Comparison of ENCODE assay signal across 8 cellular contexts in the genomic region with DNA sequence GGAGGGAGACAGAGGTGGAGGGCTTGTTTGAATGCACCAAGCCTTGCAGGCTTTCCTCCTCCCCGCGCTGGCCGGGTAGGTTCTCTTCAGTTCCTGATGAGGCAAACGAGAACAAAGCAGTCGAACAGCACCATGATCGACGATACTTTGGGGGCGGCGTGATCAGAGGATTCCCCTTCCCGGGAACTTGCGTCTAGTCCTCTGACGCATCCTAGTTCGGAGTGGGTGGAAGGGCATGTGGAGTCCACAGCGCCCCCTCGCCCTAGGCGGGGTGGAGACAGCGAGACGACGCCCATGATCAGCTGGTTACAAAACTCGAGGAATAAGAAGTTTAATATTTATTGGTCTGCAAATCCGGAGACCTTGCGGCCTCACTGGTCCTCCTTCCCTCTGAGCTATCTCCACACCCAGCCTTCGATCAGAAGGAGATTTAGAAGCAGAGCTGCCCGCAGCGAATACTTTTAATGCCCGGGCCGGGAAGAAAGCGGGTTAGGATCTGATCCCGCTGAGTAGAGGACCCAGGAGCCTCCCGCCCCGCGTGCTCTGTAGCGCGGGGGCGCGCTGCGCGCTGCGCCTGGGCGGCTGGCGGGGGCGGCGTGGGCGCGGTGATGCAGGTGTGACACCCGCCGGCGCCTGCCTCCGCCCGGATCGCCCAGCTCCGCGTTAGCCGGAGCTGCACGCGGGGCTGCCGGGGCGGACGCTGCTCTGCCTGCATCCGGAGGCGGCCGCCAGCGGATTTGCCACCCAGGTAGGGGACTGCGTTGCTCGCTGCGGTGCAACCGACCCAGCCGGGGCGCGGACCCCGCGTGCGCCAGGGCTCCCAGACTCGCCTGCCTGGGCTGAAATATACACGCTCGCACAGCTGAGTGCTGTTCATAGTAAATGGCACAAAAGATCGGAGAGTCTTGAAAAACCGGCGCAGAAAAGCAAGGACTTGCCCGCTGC. TPM values are rescaled to one million over a fixed set of nuclear protein-coding genes. Genes with fewer than 3 reads are reported as not detected.
DNase-seq lines count a peak whose midpoint lies in the region; ATAC-seq and TF ChIP-seq lines count a peak whose summit lies in the region.

A gene with protein sequence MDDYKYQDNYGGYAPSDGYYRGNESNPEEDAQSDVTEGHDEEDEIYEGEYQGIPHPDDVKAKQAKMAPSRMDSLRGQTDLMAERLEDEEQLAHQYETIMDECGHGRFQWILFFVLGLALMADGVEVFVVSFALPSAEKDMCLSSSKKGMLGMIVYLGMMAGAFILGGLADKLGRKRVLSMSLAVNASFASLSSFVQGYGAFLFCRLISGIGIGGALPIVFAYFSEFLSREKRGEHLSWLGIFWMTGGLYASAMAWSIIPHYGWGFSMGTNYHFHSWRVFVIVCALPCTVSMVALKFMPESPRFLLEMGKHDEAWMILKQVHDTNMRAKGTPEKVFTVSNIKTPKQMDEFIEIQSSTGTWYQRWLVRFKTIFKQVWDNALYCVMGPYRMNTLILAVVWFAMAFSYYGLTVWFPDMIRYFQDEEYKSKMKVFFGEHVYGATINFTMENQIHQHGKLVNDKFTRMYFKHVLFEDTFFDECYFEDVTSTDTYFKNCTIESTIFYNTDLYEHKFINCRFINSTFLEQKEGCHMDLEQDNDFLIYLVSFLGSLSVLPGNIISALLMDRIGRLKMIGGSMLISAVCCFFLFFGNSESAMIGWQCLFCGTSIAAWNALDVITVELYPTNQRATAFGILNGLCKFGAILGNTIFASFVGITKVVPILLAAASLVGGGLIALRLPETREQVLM (plus strand): TSS at position 642 of the 945 bp plus-strand sequence. CDS start 126,007 bp downstream, outside the sequence.

- peak; percentile 47 for ATAC-seq in GM19467 (IDR thresholded peaks at IDR 0.05; ENCODE audit: unreplicated experiment)
- peak; percentile 85 for ATAC-seq in effector memory CD8-positive, alpha-beta T cell (replicated peaks)

- H3K36me3 ChIP-seq in BE2C (no peaks in the 10 kb centered on the region), mesodermal cell (ENCODE audit: control insufficient read depth, insufficient read depth, low read length) (no peaks in the 10 kb centered on the region)

- DNase-seq in BE2C, result peak; percentile 24
- peak; percentile 61 for DNase-seq in NCI-H1092 treated with DMSO at 0.1 percent for 48 hours (lab: John Stamatoyannopoulos, UW)
- DNase-seq in activated CD4-positive, alpha-beta memory T cell treated with anti-CD3 and anti-CD28 coated beads for 36 hours, result peak; percentile 65
- DNase-seq in effector memory CD8-positive, alpha-beta T cell, result peak; percentile 13 to 21 (median 14)
- peak; percentile 8 for DNase-seq in stimulated activated CD8-positive, alpha-beta memory T cell treated with anti-CD3 and anti-CD28 coated beads, Interleukin-7, amount 100 ng/mL, for 24 hours (ENCODE audit: low read depth)
- no peak for DNase-seq in NCI-H226

- intact Hi-C loops in activated CD4-positive, alpha-beta memory T cell treated with anti-CD3 and anti-CD28 coated beads for 36 hours (cut with micrococcal nuclease), result no loop called here

- no peak within 1 kb of the TSS for H3K27ac ChIP-seq in mesodermal cell (ENCODE audit: low read depth, low read length, severe bottlenecking)

- peak; percentile 20; the same call in 1 of the 2 replicates for TF ChIP-seq CTCF in BE2C (IDR thresholded peaks at IDR 0.05; ENCODE audit: low read depth, low read length)

- H3K27me3 ChIP-seq in BE2C, result peaks cover 91% of the 10 kb centered on the region

- H3K36me3 Mint-ChIP-seq in activated CD4-positive, alpha-beta memory T cell treated with anti-CD3 and anti-CD28 coated beads for 36 hours, result no peaks in the 10 kb centered on the region
- peaks cover 4% of the 10 kb centered on the region for H3K36me3 Mint-ChIP-seq in effector memory CD8-positive, alpha-beta T cell (ENCODE audit: insufficient read depth)

- peaks cover 15% of the 10 kb centered on the region for H3K4me1 Mint-ChIP-seq in activated CD4-positive, alpha-beta memory T cell treated with anti-CD3 and anti-CD28 coated beads for 36 hours (ENCODE audit: low read depth)
- H3K4me1 Mint-ChIP-seq in effector memory CD8-positive, alpha-beta T cell (ENCODE audit: low read depth in 2 of 2), result peaks cover 18 to 22% of the 10 kb centered on the region in 2 donors

- CTCF ChIA-PET in activated CD4-positive, alpha-beta memory T cell treated with anti-CD3 and anti-CD28 coated beads for 36 hours (lab: Charles Lee), result interaction anchor here (0.7 to 1.4 kb wide), 7 partner anchors 11 to 145 kb away, joined by 3 to 5 read pairs (median 3); no protein-coding TSS in a partner anchor

- H3K4me1 ChIP-seq in BE2C (no peaks in the 10 kb centered on the region), mesodermal cell (ENCODE audit: control insufficient read depth, insufficient read depth, low read length, poor library complexity, severe bottlenecking) (peaks cover 3% of the 10 kb centered on the region)

- peaks cover 54% of the 10 kb centered on the region for H3K27me3 Mint-ChIP-seq in activated CD4-positive, alpha-beta memory T cell treated with anti-CD3 and anti-CD28 coated beads for 36 hours
- peaks cover 88 to 92% of the 10 kb centered on the region in 2 donors for H3K27me3 Mint-ChIP-seq in effector memory CD8-positive, alpha-beta T cell

- H3K27ac Mint-ChIP-seq in activated CD4-positive, alpha-beta memory T cell treated with anti-CD3 and anti-CD28 coated beads for 36 hours, result no peak within 1 kb of the TSS
- peak within 1 kb of the TSS in 1 of 2 donors; percentile 11 for H3K27ac Mint-ChIP-seq in effector memory CD8-positive, alpha-beta T cell

- H3K9me3 Mint-ChIP-seq in activated CD4-positive, alpha-beta memory T cell treated with anti-CD3 and anti-CD28 coated beads for 36 hours, result no peaks in the 10 kb centered on the region
- H3K9me3 Mint-ChIP-seq in effector memory CD8-positive, alpha-beta T cell, result no peaks in the 10 kb centered on the region

- H3K9me3 ChIP-seq in BE2C (no peaks in the 10 kb centered on the region), mesodermal cell (ENCODE audit: control insufficient read depth, low read length) (no peaks in the 10 kb centered on the region)

- peak within 1 kb of the TSS; percentile 71 for H3K4me3 Mint-ChIP-seq in activated CD4-positive, alpha-beta memory T cell treated with anti-CD3 and anti-CD28 coated beads for 36 hours
- peak within 1 kb of the TSS; percentile 78 to 81 for H3K4me3 Mint-ChIP-seq in effector memory CD8-positive, alpha-beta T cell

- POLR2A ChIA-PET in activated CD4-positive, alpha-beta memory T cell treated with anti-CD3 and anti-CD28 coated beads for 36 hours (lab: Charles Lee), result no interaction called here

- H3K4me3 ChIP-seq in BE2C (ENCODE audit: low read depth, low read length), result peak within 1 kb of the TSS; percentile 28
- H3K4me3 ChIP-seq in mesodermal cell (ENCODE audit: extremely low read depth, insufficient read depth, low read length, poor library complexity, severe bottlenecking), result peak within 1 kb of the TSS; percentile 26

- WGBS in mesodermal cell (ENCODE audit: insufficient coverage in 2 of 2), 2 experiments, result 1 to 2% methylated on average over 63 to 69 of the region's 80 CpGs

RNA-seq across cellular contexts. Expression of the gene that starts here (rescaled TPM):
- 0.29 TPM for polyA plus RNA-seq in BE2C (2012; ENCODE audit: insufficient read depth, insufficient read length, low read depth)
- total RNA-seq in activated CD4-positive, alpha-beta memory T cell treated with anti-CD3 and anti-CD28 coated beads for 36 hours, result under 1 TPM; 0.02 to 0.05 TPM
- not detected for polyA plus RNA-seq in mesodermal cell (2013, experiment 1 of 2)
- not detected for polyA plus RNA-seq in mesodermal cell (2013, experiment 2 of 2)

Comparison
In these comparisons a context has a peak if more than half of its experiments do, and no peak if none do; other contexts are left out.
1. Peak in DNase-seq in activated CD4-positive, alpha-beta memory T cell treated with anti-CD3 and anti-CD28 coated beads for 36 hours; RNA of the gene not detected or under 1 TPM.